In genomic region chr21:29053011-29053553, GRCh38 we compare ENCODE assay signal across 1 cellular context.
TF ChIP-seq lines count a peak whose summit lies in the region.

No MANE protein-coding gene starts in this region.

TF ChIP-seq in HCT116, 20 proteins besides CTCF, POLR2A, EP300 and RAD21 (continued from another document):
- TF ChIP-seq REST (IDR thresholded peaks at IDR 0.05; ENCODE audit: low read depth) (no peak), ELF1 (IDR thresholded peaks at IDR 0.05; ENCODE audit: borderline replicate concordance, low read depth) (no peak), CEBPB (IDR thresholded peaks at IDR 0.05; ENCODE audit: low read depth) (no peak), EZH2phosphoT487 (IDR thresholded peaks at IDR 0.05; ENCODE audit: borderline replicate concordance) (no peak), TCF7L2 (IDR thresholded peaks at IDR 0.05; ENCODE audit: borderline replicate concordance, extremely low read depth, insufficient read depth, insufficient read length) (no peak), ZBTB33 (IDR thresholded peaks at IDR 0.05; ENCODE audit: extremely low read depth, insufficient replicate concordance, low read length) (no peak)
